ENCODE assay signal across 31 cellular contexts in genomic region chr1:13407811-13408210, GRCh38. TPM values are rescaled to one million over a fixed set of nuclear protein-coding genes. Genes with fewer than 3 reads are reported as not detected.
"Had no signal": no experiment of that assay in that cellular context is flagged by ENCODE, and none has a peak within 500 bp of the region (broad histone marks: within the 10 kb centered on the region; RNA-seq: fewer than 3 reads in every experiment).

No MANE protein-coding gene starts in this region.

- H3K4me1 Mint-ChIP-seq: endodermal cell; mesothelial cell of epicardium; naive B cell; naive thymus-derived CD8-positive, alpha-beta T cell had no signal

- H3K9me3 Mint-ChIP-seq: dendritic cell treated with granulocyte-macrophage colony-stimulating factor and Interleukin-4, amounts not matched to agents 40 ng/mL and 50 ng/mL, for 4 days; effector memory CD8-positive, alpha-beta T cell had no signal

- DNase-seq: cortex of kidney; effector CD8-positive, alpha-beta T cell; effector memory CD8-positive, alpha-beta T cell; endodermal cell; erythroblast; esophagus squamous epithelium; foreskin fibroblast; foreskin melanocyte; gastrocnemius medialis; glutamatergic neuron; head of caudate nucleus; heart right ventricle; hippocampal formation; left cardiac atrium; left lung; left ventricle myocardium superior; lower lobe of right lung; mesenchymal stem cell; mucosa of descending colon; naive B cell; naive thymus-derived CD8-positive, alpha-beta T cell had no signal

- H3K4me3 Mint-ChIP-seq: dendritic cell treated with granulocyte-macrophage colony-stimulating factor and Interleukin-4, amounts not matched to agents 40 ng/mL and 50 ng/mL, for 4 days; effector memory CD8-positive, alpha-beta T cell; endodermal cell; mesothelial cell of epicardium; naive B cell; naive thymus-derived CD8-positive, alpha-beta T cell had no signal

- ATAC-seq: effector memory CD8-positive, alpha-beta T cell; esophagus mucosa; gastrocnemius medialis; heart right ventricle; left cardiac atrium; left lung; left ventricle myocardium superior; lower lobe of right lung; mucosa of descending colon; naive thymus-derived CD8-positive, alpha-beta T cell had no signal

- H3K27ac Mint-ChIP-seq: dendritic cell treated with granulocyte-macrophage colony-stimulating factor and Interleukin-4, amounts not matched to agents 40 ng/mL and 50 ng/mL, for 4 days; effector memory CD8-positive, alpha-beta T cell; endodermal cell; mesothelial cell of epicardium; naive thymus-derived CD8-positive, alpha-beta T cell had no signal

- H3K36me3 Mint-ChIP-seq: mesothelial cell of epicardium, naive B cell had no signal

RNA-seq across cellular contexts. Expression of gene PRAMEF20, which starts 2.4 kb away (rescaled TPM):
- total RNA-seq: dermis microvascular lymphatic vessel endothelial cell; endodermal cell; esophagus mucosa; esophagus squamous epithelium; gastrocnemius medialis; glomerular endothelial cell; heart right ventricle; kidney epithelial cell; left cardiac atrium; left lung; left ventricle myocardium superior; lower leg skin; lower lobe of right lung; lung microvascular endothelial cell; mesenteric fat pad; mesothelial cell of epicardium; mucosa of descending colon; myocyte; naive thymus-derived CD8-positive, alpha-beta T cell had no signal

RNA-seq across cellular contexts. Expression of gene PRAMEF17, which starts 18.4 kb away (rescaled TPM):
- total RNA-seq: dermis microvascular lymphatic vessel endothelial cell; endodermal cell; esophagus mucosa; esophagus squamous epithelium; gastrocnemius medialis; glomerular endothelial cell; heart right ventricle; kidney epithelial cell; left cardiac atrium; left lung; left ventricle myocardium superior; lower leg skin; lower lobe of right lung; lung microvascular endothelial cell; mesenteric fat pad; mesothelial cell of epicardium; mucosa of descending colon; myocyte; naive thymus-derived CD8-positive, alpha-beta T cell had no signal

RNA-seq across cellular contexts. Expression of gene PRAMEF19, which starts 36.1 kb away (rescaled TPM):
- total RNA-seq: dermis microvascular lymphatic vessel endothelial cell; endodermal cell; esophagus mucosa; esophagus squamous epithelium; gastrocnemius medialis; glomerular endothelial cell; heart right ventricle; kidney epithelial cell; left cardiac atrium; left lung; left ventricle myocardium superior; lower leg skin; lower lobe of right lung; lung microvascular endothelial cell; mesenteric fat pad; mesothelial cell of epicardium; mucosa of descending colon; myocyte; naive thymus-derived CD8-positive, alpha-beta T cell had no signal
